Comparison of ENCODE assay signal across 30 cellular contexts in genomic region chr4:6424425-6424824, GRCh38. TPM values are rescaled to one million over a fixed set of nuclear protein-coding genes. Genes with fewer than 3 reads are reported as not detected.
"Had no signal": no experiment of that assay in that cellular context is flagged by ENCODE, and none has a peak within 500 bp of the region (broad histone marks: within the 10 kb centered on the region; RNA-seq: fewer than 3 reads in every experiment).

No MANE protein-coding gene starts in this region.

- H3K27ac ChIP-seq: left ventricle myocardium inferior, neural progenitor cell, neutrophil, ovary, prostate gland, skin epidermis, tibial nerve, uterus had no signal

- ATAC-seq: right cardiac atrium; sciatic nerve; stimulated activated naive CD8-positive, alpha-beta T cell treated with anti-CD3 and anti-CD28 coated beads, Interleukin-15, amount 100 ng/mL, for 72 hours had no signal

- H3K4me3 Mint-ChIP-seq: mesothelial cell of epicardium; naive B cell; natural killer cell; nephron progenitor cell; neural progenitor cell; stimulated activated memory B cell treated with anti-CD40 and anti-IgM and Interleukin-4, amounts not matched to agents 10 μg/mL and 1 μg/mL and 100 μg/mL, for 72 hours; stimulated activated naive CD8-positive, alpha-beta T cell treated with anti-CD3 and anti-CD28 coated beads, Interleukin-15, amount 100 ng/mL, for 72 hours; type B pancreatic cell had no signal

- H3K9me3 ChIP-seq: left ventricle myocardium inferior, neutrophil, ovary, prostate gland, uterus had no signal

- H3K27me3 Mint-ChIP-seq: stimulated activated memory B cell treated with anti-CD40 and anti-IgM and Interleukin-4, amounts not matched to agents 10 μg/mL and 1 μg/mL and 100 μg/mL, for 72 hours had no signal

- H3K4me1 ChIP-seq: left ventricle myocardium inferior, neural progenitor cell, prostate gland, tibial nerve, uterus had no signal

- H3K9ac ChIP-seq: neural progenitor cell had no signal

- FAIRE-seq: islet of Langerhans had no signal

- H3K4me1 Mint-ChIP-seq: neural progenitor cell; stimulated activated memory B cell treated with anti-CD40 and anti-IgM and Interleukin-4, amounts not matched to agents 10 μg/mL and 1 μg/mL and 100 μg/mL, for 72 hours; stimulated activated naive CD8-positive, alpha-beta T cell treated with anti-CD3 and anti-CD28 coated beads, Interleukin-15, amount 100 ng/mL, for 72 hours had no signal

- H3K27me3 ChIP-seq: neural progenitor cell, ovary, tibial nerve, uterus had no signal

- H3K4me3 ChIP-seq: left ventricle myocardium inferior, lung, neural progenitor cell, ovary, prostate gland, skin epidermis, tibial nerve, uterus had no signal

- H3K9me3 Mint-ChIP-seq: mesothelial cell of epicardium; natural killer cell; nephron progenitor cell; neural progenitor cell; stimulated activated naive CD8-positive, alpha-beta T cell treated with anti-CD3 and anti-CD28 coated beads, Interleukin-15, amount 100 ng/mL, for 72 hours; type B pancreatic cell had no signal

- H3K36me3 Mint-ChIP-seq: mesothelial cell of epicardium; naive B cell; natural killer cell; neural progenitor cell; stimulated activated memory B cell treated with anti-CD40 and anti-IgM and Interleukin-4, amounts not matched to agents 10 μg/mL and 1 μg/mL and 100 μg/mL, for 72 hours; type B pancreatic cell had no signal

- DNase-seq: hippocampal formation; left ventricle myocardium inferior; mesendoderm; naive B cell; natural killer cell; nephron progenitor cell; occipital lobe; ovary; retina; right cardiac atrium; stimulated activated CD4-positive, alpha-beta T cell treated with anti-CD3 and anti-CD28 coated beads, Interleukin-1b, Interleukin-23, amount 100 ng/mL, for 48 hours; stimulated activated CD4-positive, alpha-beta T cell treated with anti-CD3 and anti-CD28 coated beads, Interleukin-2, amount 100 ng/mL, for 48 hours; stimulated activated CD4-positive, alpha-beta T cell treated with anti-CD3 and anti-CD28 coated beads, Interleukin-4, amount 100 ng/mL, for 4 hours; stimulated activated CD8-positive, alpha-beta memory T cell treated with anti-CD3 and anti-CD28 coated beads, Interleukin-4, amount 100 ng/mL, for 48 hours; stimulated activated naive CD4-positive, alpha-beta T cell treated with Interleukin-2 at 50 U/mL for 16 hours; stimulated activated naive CD8-positive, alpha-beta T cell treated with anti-CD3 and anti-CD28 coated beads, Interleukin-15, amount 100 ng/mL, for 72 hours; uterus had no signal

- H3K27ac Mint-ChIP-seq: mesothelial cell of epicardium; nephron progenitor cell; stimulated activated memory B cell treated with anti-CD40 and anti-IgM and Interleukin-4, amounts not matched to agents 10 μg/mL and 1 μg/mL and 100 μg/mL, for 72 hours; stimulated activated naive CD8-positive, alpha-beta T cell treated with anti-CD3 and anti-CD28 coated beads, Interleukin-15, amount 100 ng/mL, for 72 hours; type B pancreatic cell had no signal

- H3K36me3 ChIP-seq: left ventricle myocardium inferior, neural progenitor cell, neutrophil, ovary, prostate gland, tibial nerve, uterus had no signal

RNA-seq across cellular contexts. Expression of gene PPP2R2C, which starts 48.0 kb away (rescaled TPM):
- total RNA-seq: kidney epithelial cell, mononuclear cell, natural killer cell had no signal
